ENCODE assay signal across 14 cellular contexts in the genomic region with DNA sequence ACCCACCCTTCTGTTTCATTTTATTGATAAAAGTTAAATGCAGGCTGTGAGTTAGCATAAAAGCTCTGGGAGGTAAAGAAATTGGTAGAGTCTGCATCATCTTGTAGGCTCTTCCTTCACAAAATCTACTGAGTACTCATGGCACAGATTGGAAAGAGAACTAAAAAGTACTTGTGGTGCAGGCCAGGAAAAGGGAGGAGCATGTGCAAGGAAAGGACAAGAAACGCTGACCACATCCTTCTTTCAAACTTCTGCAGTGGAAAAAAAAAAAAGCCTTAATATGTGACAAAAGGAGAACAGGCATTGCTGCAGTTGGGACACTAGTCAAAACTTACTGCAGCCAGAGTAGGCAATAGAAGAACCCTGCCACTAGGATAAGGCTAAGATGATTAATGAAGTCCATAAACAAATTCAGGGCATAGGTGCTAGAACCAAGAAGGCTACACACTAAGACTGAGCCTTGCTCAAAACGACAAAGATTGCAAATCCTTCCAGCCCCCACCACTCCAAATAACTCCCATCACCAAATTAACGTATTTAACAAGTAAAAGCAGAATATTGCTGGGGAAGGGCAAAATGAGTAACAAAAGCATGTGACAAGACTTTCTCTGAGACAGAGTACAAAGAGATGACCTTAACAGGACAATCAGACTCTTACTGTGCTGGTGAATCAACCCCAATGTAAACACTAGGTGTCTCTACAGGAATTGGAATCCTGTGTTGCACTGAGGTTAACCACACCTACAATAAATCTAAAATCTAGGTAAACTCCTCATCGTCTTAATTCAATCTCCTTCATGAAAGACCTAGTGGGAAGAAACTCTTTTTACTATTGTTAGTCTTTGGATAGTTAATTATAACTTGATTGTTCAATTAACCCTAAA.
A peak's percentile ranks its signal among the peaks of the same experiment; 100 is the strongest.
DNase-seq lines count a peak whose midpoint lies in the region; ATAC-seq, FAIRE-seq and TF ChIP-seq lines count a peak whose summit lies in the region.
"Had no signal": no experiment of that assay in that cellular context is flagged by ENCODE, and none has a peak within 500 bp of the region (broad histone marks: within the 10 kb centered on the region; RNA-seq: fewer than 3 reads in every experiment).

No MANE protein-coding gene starts in this region.

- no peak overlapping the region for H3K56ac ChIP-seq in IMR-90 (ENCODE audit: extremely low read depth, insufficient read depth, low read length)

- no peak overlapping the region for H2BK5ac ChIP-seq in IMR-90 (ENCODE audit: low read depth, low read length, poor library complexity, severe bottlenecking)

- peak; percentile 44 for FAIRE-seq in D721Med (lab: Jason Lieb, UNC)
- FAIRE-seq: endothelial cell of umbilical vein had no signal

- no TSS peak for BruUV-seq in IMR-90 (replicated peaks; lab: Mats Ljungman, UMichigan)

- H3K27me3 ChIP-seq in IMR-90 (ENCODE audit: control insufficient read depth, insufficient read depth, low read length), result no peaks in the 10 kb centered on the region
- no peaks in the 10 kb centered on the region for H3K27me3 ChIP-seq in WERI-Rb-1 (ENCODE audit: insufficient read depth, low read depth, severe bottlenecking)
- H3K27me3 ChIP-seq in esophagus squamous epithelium, result no peaks in the 10 kb centered on the region

- H3K27ac ChIP-seq in IMR-90 (ENCODE audit: insufficient read depth, low read length) (no peak overlapping the region), WERI-Rb-1 (no peak overlapping the region), substantia nigra (ENCODE audit: low read depth, low read length, poor library complexity, severe bottlenecking) (no peak overlapping the region), esophagus squamous epithelium (no peak overlapping the region)

- H3K14ac ChIP-seq in IMR-90 (replicated peaks; ENCODE audit: low read depth, low read length), result no peak overlapping the region

- ATAC-seq in IMR-90 (ENCODE audit: low read depth), result no peak
- ATAC-seq: activated T-cell treated with anti-CD3 and anti-CD28 coated beads, Interleukin-2, amount 50 U/mL, for 72 hours had no signal

- no peak overlapping the region for H2BK15ac ChIP-seq in IMR-90 (ENCODE audit: low read depth, low read length)

- no peak overlapping the region for H3K18ac ChIP-seq in IMR-90 (ENCODE audit: low read depth, low read length)

- H2BK20ac ChIP-seq in IMR-90 (ENCODE audit: low read depth, low read length), result no peak overlapping the region

- H3K4me1 ChIP-seq in IMR-90 (ENCODE audit: control insufficient read depth, insufficient read depth, low read length), result no peaks in the 10 kb centered on the region
- H3K4me1 ChIP-seq in esophagus squamous epithelium, result no peaks in the 10 kb centered on the region

- no CpG with 5 or more reads among the region's 4 CpGs for WGBS in IMR-90 (ENCODE audit: extremely low coverage in 2 of 2, insufficient read length in 1 of 2), 2 experiments
- WGBS in esophagus squamous epithelium, 2 donors, result 37 to 44% methylated on average over 4 of the region's 4 CpGs

- H3K9ac ChIP-seq in IMR-90 (ENCODE audit: low read depth, low read length), result no peak overlapping the region

- no peak overlapping the region for H2AK9ac ChIP-seq in IMR-90 (replicated peaks; ENCODE audit: low read depth, low read length, poor library complexity)

- POLR2A ChIA-PET in IMR-90 (lab: Charles Lee; ENCODE audit: unreplicated experiment), result no interaction called here

- DNase-seq in D721Med (ENCODE audit: insufficient read length, low spot score) (no peak), IMR-90 (peak; percentile 21), WERI-Rb-1 (no peak), left kidney (ENCODE audit: low read depth, low spot score) (peak; percentile 24), superior temporal gyrus (ENCODE audit: extremely low spot score) (no peak), substantia nigra (lab: John Stamatoyannopoulos, UW) (no peak), esophagus squamous epithelium (lab: John Stamatoyannopoulos, UW) (no peak), NCI-H2171 treated with DMSO at 0.1 percent for 48 hours (lab: John Stamatoyannopoulos, UW) (no peak)
- DNase-seq: activated T-cell treated with anti-CD3 and anti-CD28 coated beads, Interleukin-2, amount 50 U/mL, for 72 hours; nephron progenitor cell; OCI-M1; stimulated activated CD4-positive, alpha-beta T cell treated with anti-CD3 and anti-CD28 coated beads, Interleukin-12 subunit alpha, Interleukin-12 subunit beta, amount 100 ng/mL, for 4 hours; stimulated activated CD8-positive, alpha-beta memory T cell treated with anti-CD3 and anti-CD28 coated beads, Interleukin-4, amount 100 ng/mL, for 48 hours had no signal

- TF ChIP-seq CTCF in D721Med (IDR thresholded peaks at IDR 0.05; ENCODE audit: insufficient read depth, missing control alignments), result peak; percentile 18
- TF ChIP-seq CTCF in IMR-90 (conservative IDR thresholded peaks at IDR 0.05; ENCODE audit: low read depth, low read length), result no peak
- TF ChIP-seq CTCF in WERI-Rb-1 (IDR thresholded peaks at IDR 0.05; ENCODE audit: low read depth, low read length), result peak; percentile 23; the same call in 1 of the 2 replicates
- peak in 1 of 6 experiments; percentile 12 for TF ChIP-seq CTCF in esophagus squamous epithelium (IDR thresholded peaks at IDR 0.05)

- H3K9me1 ChIP-seq in IMR-90 (ENCODE audit: insufficient read depth, low read length), result no peaks in the 10 kb centered on the region

- no peak overlapping the region for H2BK120ac ChIP-seq in IMR-90 (ENCODE audit: low read depth, low read length)

- H4K91ac ChIP-seq in IMR-90 (ENCODE audit: insufficient read depth, low read depth, low read length), result no peak overlapping the region

- H4K5ac ChIP-seq in IMR-90 (ENCODE audit: low read depth, low read length), result no peak overlapping the region

- H3K79me1 ChIP-seq in IMR-90 (ENCODE audit: low read depth in 1 of 2, low read length in 2 of 2), result no peaks in the 10 kb centered on the region

- dilution Hi-C loops in IMR-90 (cut with HindIII; ENCODE audit: low sequenced_read_pairs, unreplicated experiment), result no loop called here

- H4K20me1 ChIP-seq in IMR-90 (ENCODE audit: insufficient read depth, low read length), result no peaks in the 10 kb centered on the region

- no peak for TF ChIP-seq RAD21 in IMR-90 (IDR thresholded peaks at IDR 0.05; ENCODE audit: low read length)

- H4K8ac ChIP-seq in IMR-90 (ENCODE audit: low read depth in 2 of 2, low read length in 2 of 2), result no peak overlapping the region

- no peak overlapping the region for H3K23ac ChIP-seq in IMR-90 (ENCODE audit: low read depth, low read length)

- no peak overlapping the region for H3K4ac ChIP-seq in IMR-90 (ENCODE audit: low read depth, low read length)

- no peak for TF ChIP-seq POLR2A in IMR-90 (IDR thresholded peaks at IDR 0.05; ENCODE audit: low read depth, low read length)
- no peak for TF ChIP-seq POLR2A in esophagus squamous epithelium (IDR thresholded peaks at IDR 0.05)

- H2AFZ ChIP-seq in IMR-90 (replicated peaks; ENCODE audit: low read length, poor library complexity), result no peak overlapping the region

- no peak overlapping the region for H3K4me2 ChIP-seq in IMR-90 (ENCODE audit: low read depth, low read length)

- no peaks in the 10 kb centered on the region for H3K9me3 ChIP-seq in IMR-90 (ENCODE audit: control insufficient read depth, insufficient read depth, low read length)
- no peaks in the 10 kb centered on the region for H3K9me3 ChIP-seq in WERI-Rb-1 (ENCODE audit: severe bottlenecking)
- H3K9me3 ChIP-seq in esophagus squamous epithelium, result no peaks in the 10 kb centered on the region

- no peak overlapping the region for H2AK5ac ChIP-seq in IMR-90 (ENCODE audit: low read depth, low read length)

- H3K36me3 ChIP-seq in IMR-90 (ENCODE audit: control insufficient read depth, insufficient read depth, low read length) (no peaks in the 10 kb centered on the region), WERI-Rb-1 (no peaks in the 10 kb centered on the region), esophagus squamous epithelium (no peaks in the 10 kb centered on the region)

- in situ Hi-C loops in IMR-90 (cut with MboI; ENCODE audit: low sequenced_read_pairs), result no loop called here

- intact Hi-C loops in IMR-90 (cut with micrococcal nuclease), result no loop called here
- intact Hi-C loops in esophagus squamous epithelium (cut with DNase I), result no loop called here

- CTCF ChIA-PET in IMR-90 (lab: Yijun Ruan, JAX), result no interaction called here

- H3K4me3 ChIP-seq in IMR-90 (ENCODE audit: insufficient read depth, low read depth, low read length) (no peak overlapping the region), WERI-Rb-1 (ENCODE audit: low read depth, low read length) (no peak overlapping the region), esophagus squamous epithelium (no peak overlapping the region)

TF ChIP-seq in IMR-90, 13 proteins besides CTCF, POLR2A, EP300 and RAD21:
- TF ChIP-seq CEBPB (IDR thresholded peaks at IDR 0.05; ENCODE audit: low read depth, low read length) (no peak), MAZ (IDR thresholded peaks at IDR 0.05; ENCODE audit: borderline replicate concordance, low read depth, low read length) (no peak), RFX5 (IDR thresholded peaks at IDR 0.05; ENCODE audit: low read depth, low read length) (no peak), CHD1 (IDR thresholded peaks at IDR 0.05; ENCODE audit: low read depth, low read length) (no peak), RCOR1 (IDR thresholded peaks at IDR 0.05; ENCODE audit: insufficient replicate concordance, low read length) (no peak), NFE2L2 (IDR thresholded peaks at IDR 0.05; ENCODE audit: low read depth, low read length) (no peak), FOS (IDR thresholded peaks at IDR 0.05; ENCODE audit: low read depth, low read length) (no peak)
- TF ChIP-seq, protein P1, sequence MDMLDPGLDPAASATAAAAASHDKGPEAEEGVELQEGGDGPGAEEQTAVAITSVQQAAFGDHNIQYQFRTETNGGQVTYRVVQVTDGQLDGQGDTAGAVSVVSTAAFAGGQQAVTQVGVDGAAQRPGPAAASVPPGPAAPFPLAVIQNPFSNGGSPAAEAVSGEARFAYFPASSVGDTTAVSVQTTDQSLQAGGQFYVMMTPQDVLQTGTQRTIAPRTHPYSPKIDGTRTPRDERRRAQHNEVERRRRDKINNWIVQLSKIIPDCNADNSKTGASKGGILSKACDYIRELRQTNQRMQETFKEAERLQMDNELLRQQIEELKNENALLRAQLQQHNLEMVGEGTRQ (IDR thresholded peaks at IDR 0.05; ENCODE audit: low read depth, low read length), result no peak

Comparison
In these comparisons a context has a peak if more than half of its experiments do, and no peak if none do; other contexts are left out.
1. DNase-seq: peak in IMR-90 (single experiment) and left kidney (single experiment); none in D721Med (single experiment), WERI-Rb-1 (single experiment), superior temporal gyrus (single experiment), substantia nigra (0 of 49), esophagus squamous epithelium (single experiment) and NCI-H2171 treated with DMSO at 0.1 percent for 48 hours (single experiment).